In genomic region chr22:37662039-37662438, GRCh38 we compare ENCODE assay signal across 10 cellular contexts. TPM values are rescaled to one million over a fixed set of nuclear protein-coding genes. Genes with fewer than 3 reads are reported as not detected.
DNase-seq lines count a peak whose midpoint lies in the region; ATAC-seq and TF ChIP-seq lines count a peak whose summit lies in the region.
"Had no signal": no experiment of that assay in that cellular context is flagged by ENCODE, and none has a peak within 500 bp of the region (broad histone marks: within the 10 kb centered on the region; RNA-seq: fewer than 3 reads in every experiment).

No MANE protein-coding gene starts in this region.

- H3K27ac Mint-ChIP-seq in IgD-negative memory B cell: peak overlapping the region; percentile 86 to 95 (median 88)
- no peak overlapping the region for H3K27ac Mint-ChIP-seq in activated T-cell treated with anti-CD3 and anti-CD28 coated beads, Interleukin-2, amount 50 U/mL, for 72 hours

- peaks cover 30 to 44% (median 42%) of the 10 kb centered on the region in 3 donors for H3K4me1 Mint-ChIP-seq in IgD-negative memory B cell
- H3K4me1 Mint-ChIP-seq in activated T-cell treated with anti-CD3 and anti-CD28 coated beads, Interleukin-2, amount 50 U/mL, for 72 hours (ENCODE audit: low read depth): peaks cover 43% of the 10 kb centered on the region

- H3K4me1 ChIP-seq in BLaER1: peaks cover 60% of the 10 kb centered on the region
- H3K4me1 ChIP-seq in colonic mucosa: peaks cover 19% of the 10 kb centered on the region
- peaks cover 32% of the 10 kb centered on the region for H3K4me1 ChIP-seq in rectal smooth muscle tissue (ENCODE audit: control insufficient read depth, insufficient read depth, low read length)

- H4K20me1 ChIP-seq in BLaER1: peaks cover 81% of the 10 kb centered on the region

- intact Hi-C loops in colonic mucosa (cut with DNase I): no loop called here

- no peak for ATAC-seq in activated T-cell treated with anti-CD3 and anti-CD28 coated beads, Interleukin-2, amount 50 U/mL, for 72 hours (replicated peaks in 1 of 2)

- H3K9ac ChIP-seq in BLaER1 (peak overlapping the region; percentile 58; the same call in 1 of the 2 replicates), colonic mucosa (ENCODE audit: low read depth in 2 of 2, low read length in 2 of 2) (peak overlapping the region in 1 of 2 donors; percentile 22), rectal smooth muscle tissue (ENCODE audit: low read length) (no peak overlapping the region)

- no peaks in the 10 kb centered on the region for H3K9me3 Mint-ChIP-seq in IgD-negative memory B cell
- H3K9me3 Mint-ChIP-seq in activated T-cell treated with anti-CD3 and anti-CD28 coated beads, Interleukin-2, amount 50 U/mL, for 72 hours: no peaks in the 10 kb centered on the region
- H3K9me3 Mint-ChIP-seq: CD4-positive, CD25-positive, alpha-beta regulatory T cell had no signal

- DNase-seq in colonic mucosa (no peak), NCI-H2171 treated with DMSO at 0.1 percent for 48 hours (lab: John Stamatoyannopoulos, UW) (no peak), mesenteric fat pad (ENCODE audit: low spot score) (no peak), NCI-H526 treated with DMSO at 0.1 percent for 48 hours (lab: John Stamatoyannopoulos, UW) (no peak)
- DNase-seq in activated T-cell treated with anti-CD3 and anti-CD28 coated beads, Interleukin-2, amount 50 U/mL, for 72 hours: no peak
- DNase-seq: CD4-positive, CD25-positive, alpha-beta regulatory T cell; stimulated activated CD4-positive, alpha-beta T cell treated with anti-CD3 and anti-CD28 coated beads, Interleukin-2, amount 100 ng/mL, for 48 hours had no signal

- no peak overlapping the region for H3K4me3 ChIP-seq in BLaER1
- H3K4me3 ChIP-seq in colonic mucosa: no peak overlapping the region
- H3K4me3 ChIP-seq in rectal smooth muscle tissue (ENCODE audit: low read length): no peak overlapping the region

- peaks cover 2% of the 10 kb centered on the region for H3K36me3 Mint-ChIP-seq in IgD-negative memory B cell
- peaks cover 0 to 4% of the 10 kb centered on the region in 2 donors for H3K36me3 Mint-ChIP-seq in activated T-cell treated with anti-CD3 and anti-CD28 coated beads, Interleukin-2, amount 50 U/mL, for 72 hours (ENCODE audit: insufficient read depth in 2 of 2)

- H3K27ac ChIP-seq in BLaER1: peak overlapping the region; percentile 52
- H3K27ac ChIP-seq in colonic mucosa: peak overlapping the region; percentile 37
- peak overlapping the region; percentile 55 for H3K27ac ChIP-seq in rectal smooth muscle tissue (ENCODE audit: low read depth, low read length)

- peak overlapping the region; percentile 3 to 95 (median 72) for H3K4me3 Mint-ChIP-seq in IgD-negative memory B cell
- no peak overlapping the region for H3K4me3 Mint-ChIP-seq in activated T-cell treated with anti-CD3 and anti-CD28 coated beads, Interleukin-2, amount 50 U/mL, for 72 hours

- peaks cover 31% of the 10 kb centered on the region for H3K36me3 ChIP-seq in BLaER1
- H3K36me3 ChIP-seq in colonic mucosa: no peaks in the 10 kb centered on the region
- peaks cover 3% of the 10 kb centered on the region for H3K36me3 ChIP-seq in rectal smooth muscle tissue (ENCODE audit: control insufficient read depth, insufficient read depth, low read length)

- peak overlapping the region; percentile 97 for H3K4me2 ChIP-seq in BLaER1

- no peak for TF ChIP-seq CTCF in colonic mucosa (IDR thresholded peaks at IDR 0.05)

- H3K27me3 Mint-ChIP-seq in IgD-negative memory B cell: no peaks in the 10 kb centered on the region
- H3K27me3 Mint-ChIP-seq in activated T-cell treated with anti-CD3 and anti-CD28 coated beads, Interleukin-2, amount 50 U/mL, for 72 hours (ENCODE audit: low read depth): no peaks in the 10 kb centered on the region
- H3K27me3 Mint-ChIP-seq: CD4-positive, CD25-positive, alpha-beta regulatory T cell had no signal

- no peaks in the 10 kb centered on the region for H3K9me3 ChIP-seq in BLaER1
- H3K9me3 ChIP-seq in colonic mucosa: no peaks in the 10 kb centered on the region

- H3K27me3 ChIP-seq in BLaER1 (no peaks in the 10 kb centered on the region), colonic mucosa (no peaks in the 10 kb centered on the region), rectal smooth muscle tissue (ENCODE audit: control insufficient read depth, insufficient read depth, low read length) (no peaks in the 10 kb centered on the region)

RNA-seq across cellular contexts. Expression of gene PDXP, which starts 3.5 kb away (rescaled TPM):
- 2.4 TPM for polyA plus RNA-seq in IgD-negative memory B cell
- total RNA-seq in colonic mucosa: 10 to 100 TPM; 24.5 to 34.0 TPM
- 10 to 100 TPM; 14.8 to 17.2 TPM for total RNA-seq in activated T-cell treated with anti-CD3 and anti-CD28 coated beads, Interleukin-2, amount 50 U/mL, for 72 hours
- total RNA-seq in mesenteric fat pad: 8.5 TPM

RNA-seq across cellular contexts. Expression of gene LGALS1, which starts 13.4 kb away (rescaled TPM):
- polyA plus RNA-seq in IgD-negative memory B cell: 314 TPM
- total RNA-seq in colonic mucosa: 100 to 1,000 TPM in 1 of 2 donors, 10 to 100 TPM in 1; 83.3 to 222 TPM
- 100 to 1,000 TPM; 303 to 803 TPM for total RNA-seq in activated T-cell treated with anti-CD3 and anti-CD28 coated beads, Interleukin-2, amount 50 U/mL, for 72 hours
- 1,964 TPM for total RNA-seq in mesenteric fat pad

RNA-seq across cellular contexts. Expression of gene SH3BP1, which starts 22.6 kb away (rescaled TPM):
- polyA plus RNA-seq in IgD-negative memory B cell: 14.7 TPM
- 100 to 1,000 TPM in 1 of 2 donors, 10 to 100 TPM in 1; 91.8 to 125 TPM for total RNA-seq in colonic mucosa
- total RNA-seq in activated T-cell treated with anti-CD3 and anti-CD28 coated beads, Interleukin-2, amount 50 U/mL, for 72 hours: 100 to 1,000 TPM in 1 of 2 donors, 10 to 100 TPM in 1; 99.0 to 103 TPM
- total RNA-seq in mesenteric fat pad: 15.0 TPM

RNA-seq across cellular contexts. Expression of gene NOL12, which starts 24.1 kb away (rescaled TPM):
- polyA plus RNA-seq in IgD-negative memory B cell: 47.0 TPM
- 10 to 100 TPM; 25.2 to 48.4 TPM for total RNA-seq in colonic mucosa
- total RNA-seq in activated T-cell treated with anti-CD3 and anti-CD28 coated beads, Interleukin-2, amount 50 U/mL, for 72 hours: 10 to 100 TPM; 31.3 to 36.3 TPM
- total RNA-seq in mesenteric fat pad: 17.3 TPM

RNA-seq across cellular contexts. Expression of gene TRIOBP, which starts 34.8 kb away (rescaled TPM):
- 16.1 TPM for polyA plus RNA-seq in IgD-negative memory B cell
- total RNA-seq in colonic mucosa: 10 to 100 TPM; 69.5 to 75.7 TPM
- total RNA-seq in activated T-cell treated with anti-CD3 and anti-CD28 coated beads, Interleukin-2, amount 50 U/mL, for 72 hours: 10 to 100 TPM; 25.4 to 28.6 TPM
- total RNA-seq in mesenteric fat pad: 91.7 TPM

Comparison
In these comparisons a context has a peak if more than half of its experiments do, and no peak if none do; other contexts are left out.
1. H3K4me3 Mint-ChIP-seq: peak in IgD-negative memory B cell (4 of 4); none in activated T-cell treated with anti-CD3 and anti-CD28 coated beads, Interleukin-2, amount 50 U/mL, for 72 hours (0 of 2).
2. Peak in every context shown above with its lines, with median percentiles within 50 percentile points of each other: H3K27ac ChIP-seq.